In genomic region chr6:188821-189655, GRCh38 we compare ENCODE assay signal across 9 cellular contexts.
DNase-seq lines count a peak whose midpoint lies in the region; ATAC-seq and TF ChIP-seq lines count a peak whose summit lies in the region.
"Had no signal": no experiment of that assay in that cellular context is flagged by ENCODE, and none has a peak within 500 bp of the region (broad histone marks: within the 10 kb centered on the region; RNA-seq: fewer than 3 reads in every experiment).

No MANE protein-coding gene starts in this region.

- H3K4me2 ChIP-seq in BLaER1: peak overlapping the region; percentile 81

- no peak overlapping the region for H3K4me3 ChIP-seq in BLaER1
- H3K4me3 ChIP-seq in dorsolateral prefrontal cortex: no peak overlapping the region
- H3K4me3 ChIP-seq: SK-N-MC had no signal

- peaks cover 82% of the 10 kb centered on the region for H3K4me1 ChIP-seq in BLaER1

- peak overlapping the region; percentile 43 for H3K9ac ChIP-seq in BLaER1

- DNase-seq in NCI-H510A treated with DMSO at 0.1 percent for 48 hours (lab: John Stamatoyannopoulos, UW) (peak; percentile 48), dorsolateral prefrontal cortex (peak; percentile 45 to 88 (median 79)), lung microvascular endothelial cell (ENCODE audit: low read depth in 2 of 2) (peak; percentile 78 to 85)
- DNase-seq in activated CD4-positive, alpha-beta T cell treated with anti-CD3 and anti-CD28 coated beads, Interleukin-2, amount 50 U/mL, for 24 hours (ENCODE audit: low read depth in 1 of 2, low spot score in 1 of 2): peak; percentile 40 to 74
- DNase-seq in stimulated activated CD8-positive, alpha-beta memory T cell treated with anti-CD3 and anti-CD28 coated beads, Interleukin-15, amount 100 ng/mL, for 1 hour (ENCODE audit: low read depth): peak; percentile 64

- no peaks in the 10 kb centered on the region for H4K20me1 ChIP-seq in BLaER1

- H3K9me3 ChIP-seq in BLaER1: no peaks in the 10 kb centered on the region

- H3K27ac ChIP-seq in BLaER1 (0 out of 2 replicates have a peak overlapping the region, but pooled peaks have one; percentile 66), dorsolateral prefrontal cortex (no peak overlapping the region)
- H3K27ac ChIP-seq: SK-N-MC had no signal

- H3K27me3 ChIP-seq in BLaER1 (no peaks in the 10 kb centered on the region), dorsolateral prefrontal cortex (peaks cover 0 to 2% (median 0%) of the 10 kb centered on the region in 45 donors)

- peak; percentile 47 to 91 (median 74) for TF ChIP-seq CTCF in dorsolateral prefrontal cortex (IDR thresholded peaks at IDR 0.05 in 54 of 56, conservative IDR thresholded peaks at IDR 0.05 in 2 of 56; ENCODE audit: low read depth in 1 of 56, partially characterized antibody in 56 of 56)

- ATAC-seq in GM19025 (IDR thresholded peaks at IDR 0.05; ENCODE audit: low read depth, unreplicated experiment) (peak; percentile 71), HG03159 (IDR thresholded peaks at IDR 0.05; ENCODE audit: unreplicated experiment) (peak; percentile 63)

- intact Hi-C loops in dorsolateral prefrontal cortex (cut with DNase I): no loop called here

- no peaks in the 10 kb centered on the region for H3K36me3 ChIP-seq in BLaER1
